In the genomic region with DNA sequence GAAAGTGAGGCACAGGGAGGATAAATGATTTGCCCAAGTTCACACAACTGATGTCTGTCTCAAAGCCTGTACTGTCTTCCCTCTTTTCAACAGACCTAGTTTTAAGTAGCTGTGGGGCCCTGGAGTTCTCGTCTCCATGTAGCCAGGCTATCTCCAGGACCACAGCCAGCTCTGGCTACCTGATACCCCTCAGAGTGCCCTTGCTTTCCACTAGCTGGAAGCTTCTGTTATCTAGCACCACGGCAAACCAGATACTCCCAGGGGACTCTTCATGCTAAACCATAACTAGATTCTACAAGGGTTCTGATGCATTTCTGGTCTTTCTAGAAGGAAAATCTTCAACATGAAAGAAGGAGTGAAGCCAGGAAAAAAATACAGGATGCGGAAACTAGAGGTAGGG, we compare ENCODE assay signal across 16 cellular contexts.
A peak's percentile ranks its signal among the peaks of the same experiment; 100 is the strongest.
DNase-seq lines count a peak whose midpoint lies in the region; ATAC-seq and TF ChIP-seq lines count a peak whose summit lies in the region.
"Had no signal": no experiment of that assay in that cellular context is flagged by ENCODE, and none has a peak within 500 bp of the region (broad histone marks: within the 10 kb centered on the region; RNA-seq: fewer than 3 reads in every experiment).

No MANE protein-coding gene starts in this region.

- H3K27ac Mint-ChIP-seq in CD4-positive, alpha-beta T cell: no peak overlapping the region
- H3K27ac Mint-ChIP-seq: CD4-positive, alpha-beta memory T cell; H9 had no signal

- peaks cover 100% of the 10 kb centered on the region for H4K20me1 ChIP-seq in BLaER1

- H3K9me3 Mint-ChIP-seq in CD4-positive, alpha-beta T cell: no peaks in the 10 kb centered on the region
- H3K9me3 Mint-ChIP-seq: CD4-positive, alpha-beta memory T cell; H9 had no signal

- peak overlapping the region; percentile 38 for H3K4me2 ChIP-seq in BLaER1

- H3K27me3 ChIP-seq in BLaER1 (no peaks in the 10 kb centered on the region), gastrocnemius medialis (no peaks in the 10 kb centered on the region)
- H3K27me3 ChIP-seq in CD4-positive, alpha-beta T cell (ENCODE audit: control insufficient read depth, insufficient read depth, low read length): no peaks in the 10 kb centered on the region

- H3K4me1 ChIP-seq in BLaER1 (peaks cover 36% of the 10 kb centered on the region), gastrocnemius medialis (peaks cover 0 to 3% of the 10 kb centered on the region in 2 donors)

- intact Hi-C loops in gastrocnemius medialis (cut with DNase I; ENCODE audit: low total_unique reads): no loop called here
- intact Hi-C loops in CD4-positive, alpha-beta T cell (cut with DNase I, micrococcal nuclease): no loop called here

- no peak overlapping the region; the same call in 1 of the 2 replicates for H3K9ac ChIP-seq in BLaER1

- CTCF ChIA-PET in CD4-positive, alpha-beta T cell (lab: Charles Lee): no interaction called here

- ATAC-seq in gastrocnemius medialis: peak in 1 of 2 donors; percentile 63
- no peak for ATAC-seq in CD4-positive, alpha-beta T cell (ENCODE audit: poor library complexity)
- ATAC-seq: HepG2 had no signal

- H3K4me1 Mint-ChIP-seq in CD4-positive, alpha-beta T cell (ENCODE audit: low read depth): no peaks in the 10 kb centered on the region
- H3K4me1 Mint-ChIP-seq: CD4-positive, alpha-beta memory T cell had no signal

- peak; percentile 7 for DNase-seq in NCI-H2107 treated with DMSO at 0.1 percent for 48 hours (lab: John Stamatoyannopoulos, UW; ENCODE audit: unreplicated experiment)
- no peak for DNase-seq in NCI-H2107 (lab: John Stamatoyannopoulos, UW)
- DNase-seq in NCI-H1092 treated with DMSO at 0.1 percent for 48 hours (lab: John Stamatoyannopoulos, UW): peak; percentile 82
- DNase-seq in gastrocnemius medialis: peak; percentile 7 to 21
- no peak for DNase-seq in activated CD4-positive, alpha-beta T cell treated with anti-CD3 and anti-CD28 coated beads, Interleukin-2, amount 50 U/mL, for 48 hours
- no peak for DNase-seq in CD4-positive, alpha-beta T cell
- DNase-seq: 8988T; AML-193; C1 segment of cervical spinal cord; CD4-positive, alpha-beta memory T cell; DND-41; GDM1; GOT3; H9 had no signal

- in situ Hi-C loops in gastrocnemius medialis (cut with MboI; ENCODE audit: low sequenced_read_pairs in 4 of 4): no loop called here

- no peak overlapping the region for H3K4me3 ChIP-seq in BLaER1
- H3K4me3 ChIP-seq in gastrocnemius medialis: no peak overlapping the region

- TF ChIP-seq POLR2A in gastrocnemius medialis (IDR thresholded peaks at IDR 0.05): no peak

- H3K27ac ChIP-seq in BLaER1 (no peak overlapping the region), gastrocnemius medialis (no peak overlapping the region)
- no peak overlapping the region for H3K27ac ChIP-seq in CD4-positive, alpha-beta T cell (ENCODE audit: low read depth, low read length)

- no peak overlapping the region for H3K4me3 Mint-ChIP-seq in CD4-positive, alpha-beta T cell
- H3K4me3 Mint-ChIP-seq: CD4-positive, alpha-beta memory T cell; H9 had no signal

- H3K9me3 ChIP-seq in BLaER1 (no peaks in the 10 kb centered on the region), gastrocnemius medialis (no peaks in the 10 kb centered on the region)
- H3K9me3 ChIP-seq in CD4-positive, alpha-beta T cell (ENCODE audit: control insufficient read depth, low read length): no peaks in the 10 kb centered on the region

- H3K36me3 Mint-ChIP-seq in CD4-positive, alpha-beta T cell (ENCODE audit: low read depth): no peaks in the 10 kb centered on the region
- H3K36me3 Mint-ChIP-seq: CD4-positive, alpha-beta memory T cell had no signal

- H3K36me3 ChIP-seq in BLaER1 (peaks cover 38% of the 10 kb centered on the region), gastrocnemius medialis (no peaks in the 10 kb centered on the region)

- H3K27me3 Mint-ChIP-seq in CD4-positive, alpha-beta T cell: peaks cover 13% of the 10 kb centered on the region

- TF ChIP-seq CTCF in gastrocnemius medialis (IDR thresholded peaks at IDR 0.05 in 4 of 5, conservative IDR thresholded peaks at IDR 0.05 in 1 of 5): no peak
- TF ChIP-seq CTCF in CD4-positive, alpha-beta T cell (IDR thresholded peaks at IDR 0.05): no peak

- POLR2A ChIA-PET in CD4-positive, alpha-beta T cell (lab: Charles Lee): no interaction called here

Comparison
In these comparisons a context has a peak if more than half of its experiments do, and no peak if none do; other contexts are left out.
1. DNase-seq: peak in NCI-H2107 treated with DMSO at 0.1 percent for 48 hours (single experiment), NCI-H1092 treated with DMSO at 0.1 percent for 48 hours (single experiment) and gastrocnemius medialis (2 of 2); none in NCI-H2107 (single experiment), activated CD4-positive, alpha-beta T cell treated with anti-CD3 and anti-CD28 coated beads, Interleukin-2, amount 50 U/mL, for 48 hours (0 of 2) and CD4-positive, alpha-beta T cell (0 of 10).